18 cellular contexts compared by ENCODE assay signal in genomic region chr5:142134333-142135010, GRCh38. TPM values are rescaled to one million over a fixed set of nuclear protein-coding genes. Genes with fewer than 3 reads are reported as not detected.
DNase-seq lines count a peak whose midpoint lies in the region; ATAC-seq and TF ChIP-seq lines count a peak whose summit lies in the region.
"Had no signal": no experiment of that assay in that cellular context is flagged by ENCODE, and none has a peak within 500 bp of the region (broad histone marks: within the 10 kb centered on the region; RNA-seq: fewer than 3 reads in every experiment).

No MANE protein-coding gene starts in this region.

- H3K4me3 ChIP-seq in BLaER1 (no peak overlapping the region), OCI-LY7 (ENCODE audit: low read depth, low read length, poor library complexity, severe bottlenecking) (no peak overlapping the region)
- no peak overlapping the region for H3K4me3 ChIP-seq in naive thymus-derived CD4-positive, alpha-beta T cell (ENCODE audit: low read length)

- no peak overlapping the region for H3K9ac ChIP-seq in BLaER1
- H3K9ac ChIP-seq: SK-N-SH had no signal

- H3K79me2 ChIP-seq in OCI-LY7 (ENCODE audit: insufficient read depth, low read depth, low read length): no peaks in the 10 kb centered on the region

- H3K4me2 ChIP-seq in BLaER1 (peak overlapping the region; percentile 39), OCI-LY7 (ENCODE audit: low read length) (no peak overlapping the region)
- H3K4me2 ChIP-seq: SK-N-SH had no signal

- ATAC-seq in naive thymus-derived CD4-positive, alpha-beta T cell: peak; percentile 34
- no peak for ATAC-seq in HG03045 (IDR thresholded peaks at IDR 0.05; ENCODE audit: unreplicated experiment)
- no peak for ATAC-seq in left lobe of liver
- ATAC-seq: PC-3 had no signal

- H3K4me1 ChIP-seq in BLaER1 (peaks cover 13% of the 10 kb centered on the region), OCI-LY7 (ENCODE audit: insufficient read depth, low read length, poor library complexity, severe bottlenecking) (peaks cover 12% of the 10 kb centered on the region)
- H3K4me1 ChIP-seq in naive thymus-derived CD4-positive, alpha-beta T cell (ENCODE audit: control insufficient read depth in 2 of 2, insufficient read depth in 2 of 2, low read length in 2 of 2): peaks cover 7 to 41% of the 10 kb centered on the region in 2 donors

- BruUV-seq in OCI-LY7 (replicated peaks; lab: Mats Ljungman, UMichigan): TSS peak; percentile 12

- H3K9me2 ChIP-seq in OCI-LY7 (ENCODE audit: insufficient read depth, low read length): no peaks in the 10 kb centered on the region
- H3K9me2 ChIP-seq: SK-N-SH had no signal

- H3K4me1 Mint-ChIP-seq in naive thymus-derived CD4-positive, alpha-beta T cell: peaks cover 12 to 50% (median 35%) of the 10 kb centered on the region in 7 donors

- H3K4me3 Mint-ChIP-seq in naive thymus-derived CD4-positive, alpha-beta T cell: peak overlapping the region in 1 of 10 donors; percentile 58
- H3K4me3 Mint-ChIP-seq: H9 had no signal

- intact Hi-C loops in OCI-LY7 (cut with micrococcal nuclease; ENCODE audit: unreplicated experiment): no loop called here
- intact Hi-C loops in naive thymus-derived CD4-positive, alpha-beta T cell (cut with micrococcal nuclease): loop anchor here in 1 of 2 donors (1.0 kb wide), 1 partner anchor 8 kb away; no protein-coding TSS in a partner anchor

- CTCF ChIA-PET in OCI-LY7 (lab: Charles Lee; ENCODE audit: unreplicated experiment): no interaction called here
- CTCF ChIA-PET in naive thymus-derived CD4-positive, alpha-beta T cell (lab: Charles Lee): interaction anchor here (1.9 to 2.0 kb wide), 3 partner anchors 10 to 134 kb away, joined by 6 to 8 read pairs (median 7); partner anchors contain the start of gene GNPDA1

- no peaks in the 10 kb centered on the region for H3K27me3 Mint-ChIP-seq in naive thymus-derived CD4-positive, alpha-beta T cell

- TF ChIP-seq CTCF in OCI-LY7 (conservative IDR thresholded peaks at IDR 0.05; ENCODE audit: low read length): no peak

- POLR2A ChIA-PET in OCI-LY7 (lab: Charles Lee): interaction anchor here (0.6 kb wide), 1 partner anchor 507 kb away, joined by 3 read pairs; no protein-coding TSS in a partner anchor
- POLR2A ChIA-PET in naive thymus-derived CD4-positive, alpha-beta T cell (lab: Charles Lee): interaction anchor here (0.6 to 1.7 kb wide), 7 partner anchors 11 to 157 kb away, joined by 3 to 6 read pairs (median 3); no protein-coding TSS in a partner anchor

- H4K20me1 ChIP-seq in BLaER1: no peaks in the 10 kb centered on the region
- H4K20me1 ChIP-seq in OCI-LY7 (ENCODE audit: insufficient read depth, low read length): no peaks in the 10 kb centered on the region

- H3K27ac ChIP-seq in BLaER1 (no peak overlapping the region), OCI-LY7 (ENCODE audit: low read depth, low read length, poor library complexity, severe bottlenecking) (no peak overlapping the region)
- peak overlapping the region; percentile 26 for H3K27ac ChIP-seq in naive thymus-derived CD4-positive, alpha-beta T cell (ENCODE audit: low read depth, low read length)
- H3K27ac ChIP-seq: C4-2B had no signal

- H2AFZ ChIP-seq in OCI-LY7 (ENCODE audit: low read length): no peak overlapping the region

- DNase-seq in CD1c-positive myeloid dendritic cell (ENCODE audit: extremely low spot score): peak; percentile 62
- no peak for DNase-seq in OCI-LY7 (ENCODE audit: low spot score)
- no peak for DNase-seq in naive thymus-derived CD4-positive, alpha-beta T cell
- no peak for DNase-seq in left lobe of liver (ENCODE audit: low spot score)
- DNase-seq in kidney glomerular epithelial cell (lab: John Stamatoyannopoulos, UW): no peak
- DNase-seq: Caco-2, DMS53, H9, Karpas-422, MV-4-11, NCI-H146, NCI-H2081 treated with DMSO at 0.1 percent for 48 hours, NCI-H524, PC-3, SK-N-SH had no signal

- H3K36me3 ChIP-seq in BLaER1 (peaks cover 4% of the 10 kb centered on the region; the same call in 1 of the 2 replicates), OCI-LY7 (ENCODE audit: insufficient read depth, low read length) (peaks cover 56% of the 10 kb centered on the region)
- peaks cover 26 to 43% (median 30%) of the 10 kb centered on the region in 3 experiments for H3K36me3 ChIP-seq in naive thymus-derived CD4-positive, alpha-beta T cell (ENCODE audit: control insufficient read depth in 2 of 3, insufficient read depth in 3 of 3, low read length in 3 of 3)

- H3K27ac Mint-ChIP-seq in naive thymus-derived CD4-positive, alpha-beta T cell: peak overlapping the region in 4 of 9 donors; percentile 29 to 84 (median 73)
- H3K27ac Mint-ChIP-seq: H9 had no signal

- H3K9me3 ChIP-seq in BLaER1 (no peaks in the 10 kb centered on the region), OCI-LY7 (ENCODE audit: low read length) (no peaks in the 10 kb centered on the region)
- no peaks in the 10 kb centered on the region for H3K9me3 ChIP-seq in naive thymus-derived CD4-positive, alpha-beta T cell (ENCODE audit: control insufficient read depth in 2 of 3, low read length in 3 of 3)
- H3K9me3 ChIP-seq: Caco-2, SK-N-SH had no signal

- H3K27me3 ChIP-seq in BLaER1: no peaks in the 10 kb centered on the region
- no peaks in the 10 kb centered on the region for H3K27me3 ChIP-seq in naive thymus-derived CD4-positive, alpha-beta T cell (ENCODE audit: control insufficient read depth in 2 of 2, insufficient read depth in 2 of 2, low read length in 2 of 2)

- H3K36me3 Mint-ChIP-seq in naive thymus-derived CD4-positive, alpha-beta T cell: peaks cover 8 to 42% (median 16%) of the 10 kb centered on the region in 5 donors

- H3K9me3 Mint-ChIP-seq in naive thymus-derived CD4-positive, alpha-beta T cell: no peaks in the 10 kb centered on the region
- H3K9me3 Mint-ChIP-seq: H9 had no signal

RNA-seq across cellular contexts. Expression of gene NDFIP1, which starts 25.9 kb away (rescaled TPM):
- total RNA-seq in OCI-LY7 (2014; rRNA removed; shearing (Covaris generic)): 15.4 and 18.7 TPM in 2 replicates
- total RNA-seq in OCI-LY7 (2022) (33.1 and 37.4 TPM in 2 replicates), left lobe of liver (46.7 TPM)
- 100 to 1,000 TPM in 2 of 5 experiments, 10 to 100 TPM in 3; 53.0 to 136 (median 95.5) TPM for total RNA-seq in naive thymus-derived CD4-positive, alpha-beta T cell
- polyA plus RNA-seq in naive thymus-derived CD4-positive, alpha-beta T cell: 100 to 1,000 TPM in 1 of 2 donors, 10 to 100 TPM in 1; 99.3 to 101 TPM
